36 cellular contexts compared by ENCODE assay signal in genomic region chr7:123140561-123140960, GRCh38. TPM values are rescaled to one million over a fixed set of nuclear protein-coding genes. Genes with fewer than 3 reads are reported as not detected.
"Had no signal": no experiment of that assay in that cellular context is flagged by ENCODE, and none has a peak within 500 bp of the region (broad histone marks: within the 10 kb centered on the region; RNA-seq: fewer than 3 reads in every experiment).

No MANE protein-coding gene starts in this region.

- H3K36me3 ChIP-seq: adrenal gland, brain microvascular endothelial cell, breast epithelium had no signal

- H3K4me1 ChIP-seq: adrenal gland, body of pancreas, breast epithelium had no signal

- H3K27me3 ChIP-seq: adrenal gland, body of pancreas, brain microvascular endothelial cell, breast epithelium had no signal

- H3K4me3 ChIP-seq: adrenal gland, body of pancreas, breast epithelium had no signal

- H3K9me3 ChIP-seq: adrenal gland, body of pancreas, breast epithelium had no signal

- ATAC-seq: activated CD8-positive, alpha-beta T cell treated with anti-CD3 and anti-CD28 coated beads for 36 hours; activated naive CD4-positive, alpha-beta T cell treated with anti-CD3 and anti-CD28 coated beads, Interleukin-2, amount 50 U/mL, for 72 hours; activated T-cell treated with anti-CD3 and anti-CD28 coated beads, Interleukin-2, amount 50 U/mL, for 4 hours; activated T-cell treated with anti-CD3 and anti-CD28 coated beads, Interleukin-2, amount 50 U/mL, for 72 hours; activated T-helper 17 cell treated with anti-CD3 and anti-CD28 coated beads, Interleukin-2, amount 50 U/mL, for 72 hours; body of pancreas had no signal

- DNase-seq: activated B cell treated with CpG ODN at 0.5 μM for 24 hours; activated CD4-positive, alpha-beta memory T cell treated with anti-CD3 and anti-CD28 coated beads for 36 hours; activated CD4-positive, alpha-beta T cell treated with anti-CD3 and anti-CD28 coated beads for 4 hours; activated CD4-positive, alpha-beta T cell treated with anti-CD3 and anti-CD28 coated beads, Interleukin-2, amount 10 ng/mL, durations not matched to agents 24 days and 14 days; activated CD4-positive, alpha-beta T cell treated with anti-CD3 and anti-CD28 coated beads, Interleukin-2, amount 50 U/mL, for 1 hour; activated CD4-positive, alpha-beta T cell treated with anti-CD3 and anti-CD28 coated beads, Interleukin-2, amount 50 U/mL, for 4 hours; activated CD4-positive, CD25-positive, alpha-beta regulatory T cell treated with anti-CD3 and anti-CD28 coated beads, Interleukin-2, amount 50 U/mL, for 72 hours; activated CD8-positive, alpha-beta memory T cell treated with anti-CD3 and anti-CD28 coated beads, Interleukin-2, amount 50 U/mL, for 4 hours; activated CD8-positive, alpha-beta T cell treated with anti-CD3 and anti-CD28 coated beads for 36 hours; activated effector memory CD4-positive, alpha-beta T cell treated with anti-CD3 and anti-CD28 coated beads, Interleukin-2, amount 50 U/mL, for 16 hours; activated gamma-delta T cell treated with Interleukin-2 at 50 U/mL for 16 hours; activated naive CD4-positive, alpha-beta T cell; activated naive CD4-positive, alpha-beta T cell treated with anti-CD3 and anti-CD28 coated beads for 36 hours; activated naive CD4-positive, alpha-beta T cell treated with anti-CD3 and anti-CD28 coated beads, Interleukin-2, amount 50 U/mL, for 16 hours; activated naive CD8-positive, alpha-beta T cell treated with anti-CD3 and anti-CD28 coated beads for 36 hours; activated T-cell treated with anti-CD3 and anti-CD28 coated beads for 4 hours; activated T-cell treated with anti-CD3 and anti-CD28 coated beads, Interleukin-2, amount 50 U/mL, for 1 hour; activated T-cell treated with anti-CD3 and anti-CD28 coated beads, Interleukin-2, amount 50 U/mL, for 4 hours; activated T-cell treated with anti-CD3 and anti-CD28 coated beads, Interleukin-2, amount 50 U/mL, for 72 hours; adrenal gland; amniotic stem cell; aorta; body of pancreas; brain microvascular endothelial cell; central memory CD4-positive, alpha-beta T cell; T-helper 2 cell; T-helper 9 cell had no signal

- FAIRE-seq: astrocyte, TTC549 had no signal

- H3K27ac ChIP-seq: adrenal gland, body of pancreas, brain microvascular endothelial cell, breast epithelium, VCaP had no signal

RNA-seq across cellular contexts. Expression of gene SLC13A1, which starts 59.2 kb away (rescaled TPM):
- total RNA-seq: activated B cell treated with CpG ODN at 0.5 μM for 24 hours; activated CD4-positive, alpha-beta memory T cell treated with anti-CD3 and anti-CD28 coated beads for 36 hours; activated CD4-positive, alpha-beta T cell treated with anti-CD3 and anti-CD28 coated beads, Interleukin-2, amount 10 ng/mL, durations not matched to agents 24 days and 14 days; activated CD8-positive, alpha-beta memory T cell treated with anti-CD3 and anti-CD28 coated beads for 36 hours; activated CD8-positive, alpha-beta T cell treated with anti-CD3 and anti-CD28 coated beads for 36 hours; activated naive CD4-positive, alpha-beta T cell treated with anti-CD3 and anti-CD28 coated beads for 36 hours; activated naive CD4-positive, alpha-beta T cell treated with anti-CD3 and anti-CD28 coated beads, Interleukin-2, amount 50 U/mL, for 72 hours; activated naive CD8-positive, alpha-beta T cell treated with anti-CD3 and anti-CD28 coated beads for 36 hours; activated T-cell treated with anti-CD3 and anti-CD28 coated beads, Interleukin-2, amount 50 U/mL, for 4 hours; activated T-cell treated with anti-CD3 and anti-CD28 coated beads, Interleukin-2, amount 50 U/mL, for 72 hours; activated T-helper 17 cell treated with anti-CD3 and anti-CD28 coated beads, Interleukin-2, amount 50 U/mL, for 72 hours; adrenal gland; aorta; astrocyte; breast epithelium; cardiac septum; cerebellum had no signal
- polyA plus RNA-seq: adrenal gland, aorta had no signal
